In the genomic region with DNA sequence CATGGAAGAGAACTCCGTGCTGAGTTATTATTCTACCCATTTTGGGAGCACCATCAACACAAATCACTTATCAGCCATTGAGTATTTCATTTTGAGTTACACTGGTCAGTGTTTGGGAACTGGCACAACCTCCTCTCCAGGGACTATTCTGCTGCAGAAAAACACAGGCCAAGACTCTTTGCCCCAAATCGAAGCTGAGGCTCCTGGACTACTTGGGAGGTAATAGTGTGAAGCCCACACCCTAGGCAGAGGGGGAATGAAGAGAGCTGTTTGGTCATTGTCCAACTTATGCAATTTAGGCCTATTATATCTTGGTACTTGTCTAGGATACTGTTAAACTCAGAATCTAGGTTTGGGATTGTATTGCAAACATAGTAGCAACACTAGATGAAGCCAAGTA, we compare ENCODE assay signal across 14 cellular contexts.
A peak's percentile ranks its signal among the peaks of the same experiment; 100 is the strongest.
DNase-seq lines count a peak whose midpoint lies in the region; ATAC-seq and TF ChIP-seq lines count a peak whose summit lies in the region.
"Had no signal": no experiment of that assay in that cellular context is flagged by ENCODE, and none has a peak within 500 bp of the region (broad histone marks: within the 10 kb centered on the region; RNA-seq: fewer than 3 reads in every experiment).

No MANE protein-coding gene starts in this region.

- H3K27me3 ChIP-seq in GM23338 (ENCODE audit: insufficient read depth) (no peaks in the 10 kb centered on the region), adipocyte (replicated peaks; ENCODE audit: control insufficient read depth, insufficient read depth, low read length) (no peaks in the 10 kb centered on the region)

- peaks cover 18% of the 10 kb centered on the region for H3K4me1 Mint-ChIP-seq in GM23338

- H4K20me1 ChIP-seq in GM23338 (replicated peaks; ENCODE audit: insufficient read depth) = no peaks in the 10 kb centered on the region

- no peaks in the 10 kb centered on the region for H3K36me3 Mint-ChIP-seq in GM23338 (ENCODE audit: low read depth)

- H3K27me3 Mint-ChIP-seq in GM23338 (ENCODE audit: insufficient read depth, low read depth, poor library complexity) = no peaks in the 10 kb centered on the region

- no peaks in the 10 kb centered on the region for H3K9me2 ChIP-seq in GM23338 (ENCODE audit: insufficient read depth)

- no peak overlapping the region for H3K4me3 Mint-ChIP-seq in GM23338
- H3K4me3 Mint-ChIP-seq: CD4-positive, alpha-beta T cell had no signal

- no peaks in the 10 kb centered on the region for H3K9me3 ChIP-seq in adipocyte (ENCODE audit: control insufficient read depth, low read length)
- H3K9me3 ChIP-seq: Caco-2, HAP-1 had no signal

- no peak overlapping the region for H3K9ac ChIP-seq in adipocyte (ENCODE audit: low read length)

- no peak overlapping the region; the same call in 1 of the 2 replicates for H2AFZ ChIP-seq in GM23338

- H3K79me2 ChIP-seq in GM23338 (replicated peaks; ENCODE audit: insufficient read depth) = no peaks in the 10 kb centered on the region

- H3K36me3 ChIP-seq in GM23338 (ENCODE audit: insufficient read depth) (no peaks in the 10 kb centered on the region), adipocyte (ENCODE audit: control insufficient read depth, insufficient read depth, low read length, severe bottlenecking) (no peaks in the 10 kb centered on the region)
- H3K36me3 ChIP-seq: HAP-1 had no signal

- H3K27ac Mint-ChIP-seq in GM23338 = no peak overlapping the region
- H3K27ac Mint-ChIP-seq: CD4-positive, alpha-beta T cell had no signal

- H3K4me3 ChIP-seq in GM23338 (no peak overlapping the region), adipocyte (ENCODE audit: low read length) (peak overlapping the region; percentile 51)
- H3K4me3 ChIP-seq: HAP-1 had no signal

- H3K27ac ChIP-seq in GM23338 (ENCODE audit: low read depth) = no peak overlapping the region
- H3K27ac ChIP-seq: C4-2B had no signal

- DNase-seq in GM23338 (ENCODE audit: low spot score) (no peak), adipocyte (ENCODE audit: low read depth) (no peak), sciatic nerve (ENCODE audit: low spot score) (no peak), SHP77 (lab: John Stamatoyannopoulos, UW) (no peak)
- DNase-seq: AML-193; Caco-2; CD4-positive, alpha-beta T cell; DMS153; DMS79; GDM1 had no signal

- H3K4me2 ChIP-seq in GM23338 = peak overlapping the region; percentile 41; the same call in 1 of the 2 replicates

- TF ChIP-seq CTCF in GM23338 (conservative IDR thresholded peaks at IDR 0.05; ENCODE audit: low read depth in 2 of 2) = no peak

- no peaks in the 10 kb centered on the region for H3F3A ChIP-seq in GM23338 (replicated peaks; ENCODE audit: low read depth)

- peaks cover 6% of the 10 kb centered on the region; the same call in 1 of the 3 replicates for H3K9me3 Mint-ChIP-seq in GM23338
- H3K9me3 Mint-ChIP-seq: CD4-positive, alpha-beta T cell had no signal

- no peak for ATAC-seq in GM23338
- peak; percentile 78 for ATAC-seq in sciatic nerve
- ATAC-seq in GM21423 (IDR thresholded peaks at IDR 0.05; ENCODE audit: unreplicated experiment) = no peak
- no peak for ATAC-seq in GM21619 (IDR thresholded peaks at IDR 0.05; ENCODE audit: unreplicated experiment)

- intact Hi-C loops in sciatic nerve (cut with DNase I) = no loop called here

- peaks cover 13% of the 10 kb centered on the region for H3K4me1 ChIP-seq in GM23338 (ENCODE audit: insufficient read depth)
- peaks cover 41% of the 10 kb centered on the region for H3K4me1 ChIP-seq in adipocyte (ENCODE audit: control insufficient read depth, insufficient read depth, low read length)
- H3K4me1 ChIP-seq: HAP-1 had no signal

TF ChIP-seq in GM23338, 12 proteins besides CTCF, POLR2A, EP300 and RAD21:
- no peak for TF ChIP-seq NANOG (IDR thresholded peaks at IDR 0.05; ENCODE audit: borderline replicate concordance)
- no peak for TF ChIP-seq ZNF331 (CRISPR knock-in tag; IDR thresholded peaks at IDR 0.05; ENCODE audit: low read depth)
- TF ChIP-seq, protein P1, sequence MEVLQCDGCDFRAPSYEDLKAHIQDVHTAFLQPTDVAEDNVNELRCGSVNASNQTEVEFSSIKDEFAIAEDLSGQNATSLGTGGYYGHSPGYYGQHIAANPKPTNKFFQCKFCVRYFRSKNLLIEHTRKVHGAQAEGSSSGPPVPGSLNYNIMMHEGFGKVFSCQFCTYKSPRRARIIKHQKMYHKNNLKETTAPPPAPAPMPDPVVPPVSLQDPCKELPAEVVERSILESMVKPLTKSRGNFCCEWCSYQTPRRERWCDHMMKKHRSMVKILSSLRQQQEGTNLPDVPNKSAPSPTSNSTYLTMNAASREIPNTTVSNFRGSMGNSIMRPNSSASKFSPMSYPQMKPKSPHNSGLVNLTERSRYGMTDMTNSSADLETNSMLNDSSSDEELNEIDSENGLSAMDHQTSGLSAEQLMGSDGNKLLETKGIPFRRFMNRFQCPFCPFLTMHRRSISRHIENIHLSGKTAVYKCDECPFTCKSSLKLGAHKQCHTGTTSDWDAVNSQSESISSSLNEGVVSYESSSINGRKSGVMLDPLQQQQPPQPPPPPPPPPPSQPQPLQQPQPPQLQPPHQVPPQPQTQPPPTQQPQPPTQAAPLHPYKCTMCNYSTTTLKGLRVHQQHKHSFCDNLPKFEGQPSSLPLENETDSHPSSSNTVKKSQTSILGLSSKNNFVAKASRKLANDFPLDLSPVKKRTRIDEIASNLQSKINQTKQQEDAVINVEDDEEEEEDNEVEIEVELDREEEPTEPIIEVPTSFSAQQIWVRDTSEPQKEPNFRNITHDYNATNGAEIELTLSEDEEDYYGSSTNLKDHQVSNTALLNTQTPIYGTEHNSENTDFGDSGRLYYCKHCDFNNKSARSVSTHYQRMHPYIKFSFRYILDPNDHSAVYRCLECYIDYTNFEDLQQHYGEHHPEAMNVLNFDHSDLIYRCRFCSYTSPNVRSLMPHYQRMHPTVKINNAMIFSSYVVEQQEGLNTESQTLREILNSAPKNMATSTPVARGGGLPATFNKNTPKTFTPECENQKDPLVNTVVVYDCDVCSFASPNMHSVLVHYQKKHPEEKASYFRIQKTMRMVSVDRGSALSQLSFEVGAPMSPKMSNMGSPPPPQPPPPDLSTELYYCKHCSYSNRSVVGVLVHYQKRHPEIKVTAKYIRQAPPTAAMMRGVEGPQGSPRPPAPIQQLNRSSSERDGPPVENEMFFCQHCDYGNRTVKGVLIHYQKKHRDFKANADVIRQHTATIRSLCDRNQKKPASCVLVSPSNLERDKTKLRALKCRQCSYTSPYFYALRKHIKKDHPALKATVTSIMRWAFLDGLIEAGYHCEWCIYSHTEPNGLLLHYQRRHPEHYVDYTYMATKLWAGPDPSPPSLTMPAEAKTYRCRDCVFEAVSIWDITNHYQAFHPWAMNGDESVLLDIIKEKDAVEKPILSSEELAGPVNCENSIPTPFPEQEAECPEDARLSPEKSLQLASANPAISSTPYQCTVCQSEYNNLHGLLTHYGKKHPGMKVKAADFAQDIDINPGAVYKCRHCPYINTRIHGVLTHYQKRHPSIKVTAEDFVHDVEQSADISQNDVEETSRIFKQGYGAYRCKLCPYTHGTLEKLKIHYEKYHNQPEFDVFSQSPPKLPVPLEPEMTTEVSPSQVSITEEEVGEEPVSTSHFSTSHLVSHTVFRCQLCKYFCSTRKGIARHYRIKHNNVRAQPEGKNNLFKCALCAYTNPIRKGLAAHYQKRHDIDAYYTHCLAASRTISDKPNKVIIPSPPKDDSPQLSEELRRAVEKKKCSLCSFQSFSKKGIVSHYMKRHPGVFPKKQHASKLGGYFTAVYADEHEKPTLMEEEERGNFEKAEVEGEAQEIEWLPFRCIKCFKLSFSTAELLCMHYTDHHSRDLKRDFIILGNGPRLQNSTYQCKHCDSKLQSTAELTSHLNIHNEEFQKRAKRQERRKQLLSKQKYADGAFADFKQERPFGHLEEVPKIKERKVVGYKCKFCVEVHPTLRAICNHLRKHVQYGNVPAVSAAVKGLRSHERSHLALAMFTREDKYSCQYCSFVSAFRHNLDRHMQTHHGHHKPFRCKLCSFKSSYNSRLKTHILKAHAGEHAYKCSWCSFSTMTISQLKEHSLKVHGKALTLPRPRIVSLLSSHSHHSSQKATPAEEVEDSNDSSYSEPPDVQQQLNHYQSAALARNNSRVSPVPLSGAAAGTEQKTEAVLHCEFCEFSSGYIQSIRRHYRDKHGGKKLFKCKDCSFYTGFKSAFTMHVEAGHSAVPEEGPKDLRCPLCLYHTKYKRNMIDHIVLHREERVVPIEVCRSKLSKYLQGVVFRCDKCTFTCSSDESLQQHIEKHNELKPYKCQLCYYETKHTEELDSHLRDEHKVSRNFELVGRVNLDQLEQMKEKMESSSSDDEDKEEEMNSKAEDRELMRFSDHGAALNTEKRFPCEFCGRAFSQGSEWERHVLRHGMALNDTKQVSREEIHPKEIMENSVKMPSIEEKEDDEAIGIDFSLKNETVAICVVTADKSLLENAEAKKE (CRISPR knock-in tag; IDR thresholded peaks at IDR 0.05) = no peak
- TF ChIP-seq EZH2 (IDR thresholded peaks at IDR 0.05; ENCODE audit: low read depth, unreplicated experiment) = no peak
- no peak for TF ChIP-seq POLR2AphosphoS5 (IDR thresholded peaks at IDR 0.05; ENCODE audit: low read depth)
TF ChIP-seq in GM23338: peak in this region for 0.
